Comparison of ENCODE assay signal across 8 cellular contexts in the genomic region with DNA sequence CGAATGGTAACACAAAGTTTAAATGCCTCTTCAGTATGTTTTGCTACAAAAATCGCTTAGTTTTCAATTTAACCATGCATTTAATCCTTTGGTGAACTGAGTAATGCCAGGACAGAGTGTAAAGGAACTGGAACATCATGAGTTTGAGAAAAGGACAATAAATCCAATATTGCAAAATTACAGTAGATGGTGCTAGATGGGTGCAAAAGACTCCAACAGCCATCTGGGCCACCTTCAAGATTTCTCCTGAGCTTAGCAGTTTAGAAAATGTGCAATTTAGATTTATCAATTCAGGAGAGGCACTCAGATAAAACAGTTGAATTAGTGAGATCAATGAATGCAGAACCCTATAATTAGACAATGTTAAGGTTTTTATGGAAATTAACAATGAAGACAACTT. TPM values are rescaled to one million over a fixed set of nuclear protein-coding genes. Genes with fewer than 3 reads are reported as not detected.
DNase-seq lines count a peak whose midpoint lies in the region; ATAC-seq and TF ChIP-seq lines count a peak whose summit lies in the region.

No MANE protein-coding gene starts in this region.

- no peak for TF ChIP-seq POLR2A in thyroid gland (IDR thresholded peaks at IDR 0.05)

- H3K36me3 ChIP-seq in CD4-positive, CD25-positive, alpha-beta regulatory T cell (ENCODE audit: control insufficient read depth, insufficient read depth, low read length): no peaks in the 10 kb centered on the region
- no peaks in the 10 kb centered on the region for H3K36me3 ChIP-seq in thyroid gland

- intact Hi-C loops in thyroid gland (cut with DNase I): loop anchor here (10.0 kb wide), 1 partner anchor 387 kb away; no protein-coding TSS in a partner anchor

- H3K36me3 Mint-ChIP-seq in CD4-positive, CD25-positive, alpha-beta regulatory T cell: no peaks in the 10 kb centered on the region

- 61 to 71% methylated on average over 2 of the region's 2 CpGs for WGBS in thyroid gland, 2 donors

- H3K9me3 ChIP-seq in CD4-positive, CD25-positive, alpha-beta regulatory T cell (ENCODE audit: control insufficient read depth in 2 of 2, low read length in 2 of 2): no peaks in the 10 kb centered on the region
- no peaks in the 10 kb centered on the region for H3K9me3 ChIP-seq in thyroid gland

- TF ChIP-seq CTCF in thyroid gland (IDR thresholded peaks at IDR 0.05): peak in 3 of 6 experiments; percentile 32 to 54 (median 39)

- no peak for ATAC-seq in CD4-positive, CD25-positive, alpha-beta regulatory T cell (ENCODE audit: low read depth in 2 of 2)
- ATAC-seq in HG03196 (IDR thresholded peaks at IDR 0.05; ENCODE audit: unreplicated experiment) (no peak), HG02759 (IDR thresholded peaks at IDR 0.05; ENCODE audit: unreplicated experiment) (no peak)

- H3K4me3 ChIP-seq in CD4-positive, CD25-positive, alpha-beta regulatory T cell (ENCODE audit: low read depth, low read length): no peak overlapping the region
- H3K4me3 ChIP-seq in thyroid gland (replicated peaks in 1 of 3): no peak overlapping the region

- no peak overlapping the region for H3K4me3 Mint-ChIP-seq in CD4-positive, CD25-positive, alpha-beta regulatory T cell

- H3K4me1 Mint-ChIP-seq in CD4-positive, CD25-positive, alpha-beta regulatory T cell: no peaks in the 10 kb centered on the region

- DNase-seq in CD4-positive, CD25-positive, alpha-beta regulatory T cell: peak in 2 of 3 donors; percentile 20 to 29
- peak; percentile 2 for DNase-seq in HT1080 (ENCODE audit: low read depth)
- DNase-seq in RPMI7951 (ENCODE audit: low read depth): peak; percentile 39
- peak; percentile 6 for DNase-seq in hepatic stellate cell (ENCODE audit: low spot score)
- DNase-seq in thyroid gland: no peak
- DNase-seq in SKM-1 treated with dmso at 0.1 percent for 144 hours (lab: John Stamatoyannopoulos, UW; ENCODE audit: unreplicated experiment): no peak

- H3K9me3 Mint-ChIP-seq in CD4-positive, CD25-positive, alpha-beta regulatory T cell: peaks cover 0 to 1% (median 0%) of the 10 kb centered on the region in 7 donors

- H3K27me3 Mint-ChIP-seq in CD4-positive, CD25-positive, alpha-beta regulatory T cell: peaks cover 4% of the 10 kb centered on the region

- H3K4me1 ChIP-seq in CD4-positive, CD25-positive, alpha-beta regulatory T cell (ENCODE audit: control insufficient read depth, insufficient read depth, low read length, poor library complexity, severe bottlenecking): no peaks in the 10 kb centered on the region
- H3K4me1 ChIP-seq in thyroid gland: no peaks in the 10 kb centered on the region

- no peak overlapping the region for H3K27ac Mint-ChIP-seq in CD4-positive, CD25-positive, alpha-beta regulatory T cell

- no peak overlapping the region for H3K27ac ChIP-seq in CD4-positive, CD25-positive, alpha-beta regulatory T cell (ENCODE audit: insufficient read depth, low read length, poor library complexity, severe bottlenecking)
- H3K27ac ChIP-seq in thyroid gland: no peak overlapping the region

- no peaks in the 10 kb centered on the region for H3K27me3 ChIP-seq in CD4-positive, CD25-positive, alpha-beta regulatory T cell (ENCODE audit: control insufficient read depth, insufficient read depth, low read length)
- H3K27me3 ChIP-seq in thyroid gland: no peaks in the 10 kb centered on the region

RNA-seq across cellular contexts. Expression of a gene that starts 33.2 kb away (rescaled TPM):
- 13.0 TPM for total RNA-seq in CD4-positive, CD25-positive, alpha-beta regulatory T cell
- 10 to 100 TPM in 3 of 4 donors, 1 to 10 TPM in 1; 8.8 to 17.3 (median 13.7) TPM for polyA plus RNA-seq in CD4-positive, CD25-positive, alpha-beta regulatory T cell
- not detected in 2 replicates for total RNA-seq in HT1080 (2014; rRNA removed; shearing (Covaris generic))
- 0.17 TPM in 1 of 2 replicates, not detected in the other for polyA plus RNA-seq in HT1080 (2015; cell fraction: cytosol; rRNA removed)
- not detected in 2 replicates for polyA plus RNA-seq in HT1080 (2015; cell fraction: nucleus; rRNA removed)
- total RNA-seq in RPMI7951 (2014; rRNA removed; shearing (Covaris generic)): 58.4 and 64.1 TPM in 2 replicates
- 10 to 100 TPM; 19.3 to 36.8 (median 24.9) TPM for total RNA-seq in thyroid gland

Comparison
In these comparisons a context has a peak if more than half of its experiments do, and no peak if none do; other contexts are left out.
1. DNase-seq: peak in CD4-positive, CD25-positive, alpha-beta regulatory T cell (2 of 3), HT1080 (single experiment), RPMI7951 (single experiment) and hepatic stellate cell (single experiment); none in thyroid gland (0 of 2) and SKM-1 treated with dmso at 0.1 percent for 144 hours (single experiment).
2. RNA of a gene that starts 33.2 kb away (total RNA-seq): 58.4 to 64.1 TPM in RPMI7951, 19.3 to 36.8 TPM in thyroid gland and 13.0 TPM in CD4-positive, CD25-positive, alpha-beta regulatory T cell (single experiment); not detected in HT1080; every median in the first group is over 10 times any median in the second.